Comparison of ENCODE assay signal across 9 cellular contexts in genomic region chr2:164430166-164430783, GRCh38.
DNase-seq lines count a peak whose midpoint lies in the region; ATAC-seq and TF ChIP-seq lines count a peak whose summit lies in the region.
"Had no signal": no experiment of that assay in that cellular context is flagged by ENCODE, and none has a peak within 500 bp of the region (broad histone marks: within the 10 kb centered on the region; RNA-seq: fewer than 3 reads in every experiment).

No MANE protein-coding gene starts in this region.

- ATAC-seq in HG03565 (IDR thresholded peaks at IDR 0.05; ENCODE audit: unreplicated experiment): peak; percentile 68

- no peaks in the 10 kb centered on the region for H3K9me3 Mint-ChIP-seq in endothelial cell (ENCODE audit: unreplicated experiment)

- H3K4me1 Mint-ChIP-seq in endothelial cell (ENCODE audit: unreplicated experiment): peaks cover 5% of the 10 kb centered on the region
- H3K4me1 Mint-ChIP-seq: CD4-positive, CD25-positive, alpha-beta regulatory T cell had no signal

- H3K79me2 ChIP-seq in OCI-LY3 (ENCODE audit: low read length) (no peaks in the 10 kb centered on the region), osteoblast (ENCODE audit: insufficient read depth, low read length) (no peaks in the 10 kb centered on the region)

- TF ChIP-seq CTCF in OCI-LY3 (IDR thresholded peaks at IDR 0.05; ENCODE audit: low read depth, low read length): peak; percentile 85
- no peak for TF ChIP-seq CTCF in endothelial cell (IDR thresholded peaks at IDR 0.05; ENCODE audit: unreplicated experiment)
- TF ChIP-seq CTCF in osteoblast (IDR thresholded peaks at IDR 0.05; ENCODE audit: extremely low read depth, low read depth, low read length): peak; percentile 70

- H3K27me3 ChIP-seq in OCI-LY3 (ENCODE audit: low read depth, low read length) (0 out of 2 replicates have a peak, but pooled peaks cover 4% of the 10 kb centered on the region), osteoblast (ENCODE audit: insufficient read depth, low read length) (no peaks in the 10 kb centered on the region)

- H3K4me2 ChIP-seq in OCI-LY3 (ENCODE audit: low read length) (no peak overlapping the region), osteoblast (ENCODE audit: insufficient read depth, low read length) (no peak overlapping the region)

- H3K9me3 ChIP-seq in OCI-LY3 (ENCODE audit: insufficient read depth, low read length): no peaks in the 10 kb centered on the region
- no peaks in the 10 kb centered on the region for H3K9me3 ChIP-seq in osteoblast (ENCODE audit: low read depth, low read length)

- no peaks in the 10 kb centered on the region for H3K4me1 ChIP-seq in OCI-LY3 (ENCODE audit: low read length)
- H3K4me1 ChIP-seq in osteoblast (ENCODE audit: insufficient read depth, low read length): no peaks in the 10 kb centered on the region

- H4K20me1 ChIP-seq in OCI-LY3 (ENCODE audit: insufficient read depth, low read length) (no peaks in the 10 kb centered on the region), osteoblast (ENCODE audit: insufficient read depth, low read length) (no peaks in the 10 kb centered on the region)

- H3K9ac ChIP-seq in OCI-LY3 (ENCODE audit: low read length): no peak overlapping the region

- H3K36me3 ChIP-seq in OCI-LY3 (replicated peaks; ENCODE audit: low read depth, low read length): no peaks in the 10 kb centered on the region
- no peaks in the 10 kb centered on the region for H3K36me3 ChIP-seq in osteoblast (ENCODE audit: insufficient read depth, low read length)

- H3K4me3 Mint-ChIP-seq in endothelial cell (ENCODE audit: unreplicated experiment): no peak overlapping the region
- H3K4me3 Mint-ChIP-seq: CD4-positive, CD25-positive, alpha-beta regulatory T cell had no signal

- DNase-seq in NCI-H2107 treated with DMSO at 0.1 percent for 48 hours (lab: John Stamatoyannopoulos, UW; ENCODE audit: unreplicated experiment) (peak; percentile 4), NCI-H2107 (lab: John Stamatoyannopoulos, UW) (no peak), endothelial cell (ENCODE audit: low spot score) (peak; percentile 34), osteoblast (ENCODE audit: insufficient read length, low spot score, missing footprints) (no peak), GF-D8 (lab: John Stamatoyannopoulos, UW) (no peak)
- DNase-seq in effector CD8-positive, alpha-beta T cell (lab: John Stamatoyannopoulos, UW): no peak

- no peaks in the 10 kb centered on the region for H3K36me3 Mint-ChIP-seq in endothelial cell (ENCODE audit: low read depth, unreplicated experiment)
- H3K36me3 Mint-ChIP-seq: CD4-positive, CD25-positive, alpha-beta regulatory T cell had no signal

- H2AFZ ChIP-seq in OCI-LY3 (ENCODE audit: low read depth, low read length) (no peak overlapping the region), osteoblast (ENCODE audit: low read length) (no peak overlapping the region)

- H3K27me3 Mint-ChIP-seq in endothelial cell (ENCODE audit: unreplicated experiment): no peaks in the 10 kb centered on the region
- H3K27me3 Mint-ChIP-seq: CD4-positive, CD25-positive, alpha-beta regulatory T cell had no signal

- H3K4me3 ChIP-seq in OCI-LY3 (ENCODE audit: low read length) (no peak overlapping the region), osteoblast (ENCODE audit: insufficient read depth, low read length) (no peak overlapping the region)

- H3K27ac ChIP-seq in OCI-LY3 (ENCODE audit: low read length) (no peak overlapping the region), osteoblast (ENCODE audit: low read depth, low read length) (no peak overlapping the region)

- H3K27ac Mint-ChIP-seq in endothelial cell (ENCODE audit: unreplicated experiment): no peak overlapping the region
- H3K27ac Mint-ChIP-seq: CD4-positive, CD25-positive, alpha-beta regulatory T cell had no signal

Comparison
In these comparisons a context has a peak if more than half of its experiments do, and no peak if none do; other contexts are left out.
1. DNase-seq: peak in NCI-H2107 treated with DMSO at 0.1 percent for 48 hours (single experiment) and endothelial cell (single experiment); none in NCI-H2107 (single experiment), osteoblast (single experiment), effector CD8-positive, alpha-beta T cell (single experiment) and GF-D8 (single experiment).